Comparison of ENCODE assay signal across 1 cellular context in the genomic region with DNA sequence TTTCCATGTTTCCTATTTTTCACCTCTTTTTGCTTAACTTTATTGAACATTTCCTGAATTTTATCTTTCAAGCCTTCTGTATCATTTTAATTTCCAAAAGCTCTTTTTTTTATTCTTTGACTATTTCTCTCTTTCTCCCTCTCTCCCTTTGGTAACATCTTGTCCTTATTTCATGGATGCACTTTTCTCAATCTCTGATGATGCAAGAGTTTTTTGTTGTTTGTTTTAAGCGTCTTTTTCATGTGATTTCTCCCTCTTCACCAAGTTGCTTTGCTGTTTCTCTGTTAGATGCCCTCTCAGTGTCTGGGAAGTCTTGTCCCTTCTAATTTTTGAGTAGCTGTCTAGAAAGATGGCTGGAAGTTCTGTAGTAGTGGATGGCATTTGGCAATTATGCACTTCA.
TF ChIP-seq lines count a peak whose summit lies in the region.

No MANE protein-coding gene starts in this region.

TF ChIP-seq in GM23338, 12 proteins besides CTCF, POLR2A, EP300 and RAD21 (continued from another document):
- TF ChIP-seq ZNF462 (CRISPR knock-in tag; IDR thresholded peaks at IDR 0.05) (no peak), JUNB (IDR thresholded peaks at IDR 0.05; ENCODE audit: unreplicated experiment) (no peak), EZH2phosphoT487 (IDR thresholded peaks at IDR 0.05; ENCODE audit: unreplicated experiment) (no peak), STAT1 (IDR thresholded peaks at IDR 0.05; ENCODE audit: unreplicated experiment) (no peak), REST (IDR thresholded peaks at IDR 0.05; ENCODE audit: unreplicated experiment) (no peak), NANOG (IDR thresholded peaks at IDR 0.05; ENCODE audit: borderline replicate concordance) (no peak), ZNF331 (CRISPR knock-in tag; IDR thresholded peaks at IDR 0.05; ENCODE audit: low read depth) (no peak), ZNF114 (CRISPR knock-in tag; IDR thresholded peaks at IDR 0.05) (no peak), POLR2AphosphoS5 (IDR thresholded peaks at IDR 0.05; ENCODE audit: low read depth) (no peak)
TF ChIP-seq in GM23338: peak in this region for 0.
